Comparison of ENCODE assay signal across 1 cellular context in the genomic region with DNA sequence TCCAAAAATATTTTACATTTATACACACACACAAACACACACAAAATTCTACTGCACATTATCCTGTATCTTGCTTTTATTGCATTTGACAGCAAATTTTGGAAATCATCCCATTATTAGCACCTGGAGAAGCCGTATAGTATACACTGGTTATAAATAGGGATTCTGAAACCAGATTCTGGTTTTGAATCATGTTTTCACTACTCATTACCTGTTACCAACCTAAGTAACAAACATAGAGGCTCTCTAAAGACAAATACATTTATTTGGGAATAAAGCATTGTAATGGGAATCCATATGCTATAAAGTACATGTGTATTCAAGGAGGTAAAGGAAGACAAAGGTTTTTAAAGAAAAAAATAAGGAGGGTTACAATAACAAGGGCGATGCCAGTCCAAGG.
A peak's percentile ranks its signal among the peaks of the same experiment; 100 is the strongest.
TF ChIP-seq lines count a peak whose summit lies in the region.

No MANE protein-coding gene starts in this region.

TF ChIP-seq in GM12878, 131 proteins besides CTCF, POLR2A, EP300 and RAD21 (continued from another document):
- TF ChIP-seq PRDM15 (CRISPR knock-in tag; IDR thresholded peaks at IDR 0.05) (no peak), RBBP5 (conservative IDR thresholded peaks at IDR 0.05) (no peak), SMC3 (IDR thresholded peaks at IDR 0.05; ENCODE audit: borderline replicate concordance, low read length) (no peak), POLR2AphosphoS2 (IDR thresholded peaks at IDR 0.05; ENCODE audit: low read depth, low read length) (no peak), NFIC (IDR thresholded peaks at IDR 0.05; ENCODE audit: low read depth, low read length) (peak; percentile 53; the same call in 1 of the 2 replicates), MEF2A (IDR thresholded peaks at IDR 0.05; ENCODE audit: insufficient read depth, low read depth, low read length) (0 out of 2 replicates have a peak, but pooled peaks have one; percentile 49), RUNX3 (IDR thresholded peaks at IDR 0.05; ENCODE audit: low read length) (peak; percentile 47), SIX5 (IDR thresholded peaks at IDR 0.05; ENCODE audit: low read depth, low read length, severe bottlenecking) (no peak), MEF2B (IDR thresholded peaks at IDR 0.05; ENCODE audit: partially characterized antibody, poor library complexity, severe bottlenecking) (peak; percentile 22), CEBPZ (IDR thresholded peaks at IDR 0.05; ENCODE audit: low read depth, low read length) (no peak), JUNB (IDR thresholded peaks at IDR 0.05) (peak; percentile 68; the same call in 1 of the 2 replicates)
- TF ChIP-seq, protein P1, sequence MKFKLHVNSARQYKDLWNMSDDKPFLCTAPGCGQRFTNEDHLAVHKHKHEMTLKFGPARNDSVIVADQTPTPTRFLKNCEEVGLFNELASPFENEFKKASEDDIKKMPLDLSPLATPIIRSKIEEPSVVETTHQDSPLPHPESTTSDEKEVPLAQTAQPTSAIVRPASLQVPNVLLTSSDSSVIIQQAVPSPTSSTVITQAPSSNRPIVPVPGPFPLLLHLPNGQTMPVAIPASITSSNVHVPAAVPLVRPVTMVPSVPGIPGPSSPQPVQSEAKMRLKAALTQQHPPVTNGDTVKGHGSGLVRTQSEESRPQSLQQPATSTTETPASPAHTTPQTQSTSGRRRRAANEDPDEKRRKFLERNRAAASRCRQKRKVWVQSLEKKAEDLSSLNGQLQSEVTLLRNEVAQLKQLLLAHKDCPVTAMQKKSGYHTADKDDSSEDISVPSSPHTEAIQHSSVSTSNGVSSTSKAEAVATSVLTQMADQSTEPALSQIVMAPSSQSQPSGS (IDR thresholded peaks at IDR 0.05; ENCODE audit: low read length), result 0 out of 2 replicates have a peak, but pooled peaks have one; percentile 20
- TF ChIP-seq, protein P2, sequence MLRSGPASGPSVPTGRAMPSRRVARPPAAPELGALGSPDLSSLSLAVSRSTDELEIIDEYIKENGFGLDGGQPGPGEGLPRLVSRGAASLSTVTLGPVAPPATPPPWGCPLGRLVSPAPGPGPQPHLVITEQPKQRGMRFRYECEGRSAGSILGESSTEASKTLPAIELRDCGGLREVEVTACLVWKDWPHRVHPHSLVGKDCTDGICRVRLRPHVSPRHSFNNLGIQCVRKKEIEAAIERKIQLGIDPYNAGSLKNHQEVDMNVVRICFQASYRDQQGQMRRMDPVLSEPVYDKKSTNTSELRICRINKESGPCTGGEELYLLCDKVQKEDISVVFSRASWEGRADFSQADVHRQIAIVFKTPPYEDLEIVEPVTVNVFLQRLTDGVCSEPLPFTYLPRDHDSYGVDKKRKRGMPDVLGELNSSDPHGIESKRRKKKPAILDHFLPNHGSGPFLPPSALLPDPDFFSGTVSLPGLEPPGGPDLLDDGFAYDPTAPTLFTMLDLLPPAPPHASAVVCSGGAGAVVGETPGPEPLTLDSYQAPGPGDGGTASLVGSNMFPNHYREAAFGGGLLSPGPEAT (IDR thresholded peaks at IDR 0.05; ENCODE audit: low read depth), result no peak
- TF ChIP-seq, protein P3, sequence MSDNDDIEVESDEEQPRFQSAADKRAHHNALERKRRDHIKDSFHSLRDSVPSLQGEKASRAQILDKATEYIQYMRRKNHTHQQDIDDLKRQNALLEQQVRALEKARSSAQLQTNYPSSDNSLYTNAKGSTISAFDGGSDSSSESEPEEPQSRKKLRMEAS (IDR thresholded peaks at IDR 0.05; ENCODE audit: low read depth, low read length), result no peak
